In the genomic region with DNA sequence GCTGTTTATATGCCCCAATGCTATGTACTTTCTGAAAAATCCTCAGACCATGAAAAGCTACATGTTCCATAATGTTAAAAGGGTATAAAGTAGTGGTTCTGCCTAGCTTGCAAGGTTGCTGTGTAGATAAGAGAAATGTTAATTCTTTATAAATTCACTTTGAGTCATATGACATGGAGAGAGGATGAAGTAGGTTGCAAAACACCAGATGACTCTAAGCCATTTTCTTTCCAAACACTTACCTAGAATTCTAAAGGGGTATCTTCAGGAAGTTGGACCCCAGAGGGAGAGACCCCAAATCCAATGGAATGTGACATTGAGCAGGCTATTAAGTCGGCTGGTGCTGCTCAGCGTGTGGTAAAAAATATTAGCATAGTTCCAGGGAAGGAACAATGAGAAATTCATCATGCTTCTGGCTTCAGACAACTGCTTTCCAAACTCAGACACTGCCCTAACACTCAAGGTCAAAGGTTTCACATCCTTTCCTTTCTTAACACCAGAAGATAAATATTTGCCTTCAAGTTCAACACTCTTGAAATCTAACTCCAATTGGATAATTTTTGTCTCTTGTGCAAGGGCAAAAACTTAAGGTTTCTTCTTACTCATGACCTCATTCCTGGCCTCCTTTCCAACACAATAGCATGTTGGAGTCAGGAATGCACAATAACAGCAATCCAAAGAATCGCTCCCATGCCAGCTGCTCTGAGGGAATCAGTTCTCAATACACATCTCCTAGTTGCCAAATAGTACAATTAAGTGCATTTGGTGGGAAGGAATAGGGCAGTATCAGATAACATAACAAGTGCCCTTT, we compare ENCODE assay signal across 9 cellular contexts.
A peak's percentile ranks its signal among the peaks of the same experiment; 100 is the strongest.
DNase-seq lines count a peak whose midpoint lies in the region; ATAC-seq and TF ChIP-seq lines count a peak whose summit lies in the region.
"Had no signal": no experiment of that assay in that cellular context is flagged by ENCODE, and none has a peak within 500 bp of the region (broad histone marks: within the 10 kb centered on the region; RNA-seq: fewer than 3 reads in every experiment).

No MANE protein-coding gene starts in this region.

- TF ChIP-seq POLR2A in gastroesophageal sphincter (IDR thresholded peaks at IDR 0.05), result no peak

- intact Hi-C loops in Calu3 (cut with micrococcal nuclease; ENCODE audit: unreplicated experiment), result loop anchor here (1.0 to 5.0 kb wide), 2 partner anchors 22 to 42 kb away; no protein-coding TSS in a partner anchor

- ATAC-seq in WTC11 (peak; percentile 57), gastroesophageal sphincter (peak; percentile 87)

- CTCF ChIA-PET in Calu3 (lab: Charles Lee), result no interaction called here
- CTCF ChIA-PET in WTC11 (lab: Charles Lee), result interaction anchor here (1.3 kb wide), 1 partner anchor 46 kb away, joined by 4 read pairs; no protein-coding TSS in a partner anchor

- H3K36me3 ChIP-seq in gastroesophageal sphincter, result peaks cover 0 to 1% of the 10 kb centered on the region in 2 donors

- no peak for TF ChIP-seq CTCF in Calu3 (IDR thresholded peaks at IDR 0.05; ENCODE audit: unreplicated experiment)
- no peak for TF ChIP-seq CTCF in WTC11 (IDR thresholded peaks at IDR 0.05)
- TF ChIP-seq CTCF in gastroesophageal sphincter (IDR thresholded peaks at IDR 0.05), result no peak
- TF ChIP-seq CTCF in progenitor cell of endocrine pancreas (IDR thresholded peaks at IDR 0.05; ENCODE audit: unreplicated experiment), result no peak

- H3K27ac Mint-ChIP-seq in Calu3 (ENCODE audit: unreplicated experiment) (peak overlapping the region; percentile 84), WTC11 (peak overlapping the region; percentile 42; the same call in 1 of the 2 replicates), progenitor cell of endocrine pancreas (peak overlapping the region; percentile 91)

- peaks cover 21 to 75% (median 23%) of the 10 kb centered on the region in 3 donors for H3K4me1 ChIP-seq in gastroesophageal sphincter

- BruUV-seq in Calu3 (replicated peaks; lab: Mats Ljungman, UMichigan), result no TSS peak

- H3K27me3 ChIP-seq in gastroesophageal sphincter, result no peaks in the 10 kb centered on the region

- H3K9me3 ChIP-seq in gastroesophageal sphincter, result no peaks in the 10 kb centered on the region

- H3K9me3 Mint-ChIP-seq in Calu3 (ENCODE audit: low read depth, unreplicated experiment), result no peaks in the 10 kb centered on the region
- peaks cover 8% of the 10 kb centered on the region for H3K9me3 Mint-ChIP-seq in WTC11
- peaks cover 4% of the 10 kb centered on the region for H3K9me3 Mint-ChIP-seq in progenitor cell of endocrine pancreas (ENCODE audit: low read depth)

- no peak for TF ChIP-seq EP300 in gastroesophageal sphincter (IDR thresholded peaks at IDR 0.05)

- H3K36me3 Mint-ChIP-seq in Calu3 (ENCODE audit: insufficient read depth, unreplicated experiment), result peaks cover 9% of the 10 kb centered on the region
- no peaks in the 10 kb centered on the region for H3K36me3 Mint-ChIP-seq in WTC11
- peaks cover 3% of the 10 kb centered on the region for H3K36me3 Mint-ChIP-seq in progenitor cell of endocrine pancreas (ENCODE audit: insufficient read depth)

- DNase-seq in Calu3 (no peak), WTC11 (ENCODE audit: low spot score) (no peak), progenitor cell of endocrine pancreas (ENCODE audit: low spot score, unreplicated experiment) (no peak), NCI-H524 treated with DMSO at 0.1 percent for 48 hours (lab: John Stamatoyannopoulos, UW) (no peak), NCI-H524 (lab: John Stamatoyannopoulos, UW) (no peak), NCI-H1436 treated with DMSO at 0.1 percent for 48 hours (lab: John Stamatoyannopoulos, UW) (no peak)
- no peak for DNase-seq in stimulated activated CD4-positive, alpha-beta T cell treated with anti-CD3 and anti-CD28 coated beads, Interleukin-4, amount 100 ng/mL, for 1 hour
- DNase-seq: head of caudate nucleus had no signal

- WGBS in gastroesophageal sphincter (ENCODE audit: low coverage in 1 of 2), 2 donors, result 4 to 28% methylated on average over 3 of the region's 3 CpGs

- H3K4me3 ChIP-seq in gastroesophageal sphincter, result no peak overlapping the region

- H3K27me3 Mint-ChIP-seq in Calu3 (ENCODE audit: unreplicated experiment) (no peaks in the 10 kb centered on the region), WTC11 (ENCODE audit: low read depth) (no peaks in the 10 kb centered on the region), progenitor cell of endocrine pancreas (no peaks in the 10 kb centered on the region)

- H3K4me3 Mint-ChIP-seq in Calu3 (ENCODE audit: low read depth, unreplicated experiment) (no peak overlapping the region), WTC11 (no peak overlapping the region), progenitor cell of endocrine pancreas (ENCODE audit: low read depth) (no peak overlapping the region)

- POLR2A ChIA-PET in WTC11 (lab: Charles Lee), result no interaction called here

- H3K4me1 Mint-ChIP-seq in Calu3 (ENCODE audit: low read depth, unreplicated experiment), result peaks cover 18% of the 10 kb centered on the region
- H3K4me1 Mint-ChIP-seq in WTC11, result peaks cover 29% of the 10 kb centered on the region
- H3K4me1 Mint-ChIP-seq in progenitor cell of endocrine pancreas (ENCODE audit: low read depth), result peaks cover 30% of the 10 kb centered on the region

- peak overlapping the region; percentile 62 to 78 (median 72) for H3K27ac ChIP-seq in gastroesophageal sphincter

TF ChIP-seq in WTC11, 78 proteins besides CTCF, POLR2A, EP300 and RAD21:
- TF ChIP-seq, protein P1, sequence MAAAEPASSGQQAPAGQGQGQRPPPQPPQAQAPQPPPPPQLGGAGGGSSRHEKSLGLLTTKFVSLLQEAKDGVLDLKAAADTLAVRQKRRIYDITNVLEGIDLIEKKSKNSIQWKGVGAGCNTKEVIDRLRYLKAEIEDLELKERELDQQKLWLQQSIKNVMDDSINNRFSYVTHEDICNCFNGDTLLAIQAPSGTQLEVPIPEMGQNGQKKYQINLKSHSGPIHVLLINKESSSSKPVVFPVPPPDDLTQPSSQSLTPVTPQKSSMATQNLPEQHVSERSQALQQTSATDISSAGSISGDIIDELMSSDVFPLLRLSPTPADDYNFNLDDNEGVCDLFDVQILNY (CRISPR knock-in tag; IDR thresholded peaks at IDR 0.05), result no peak
- TF ChIP-seq JAZF1 (CRISPR knock-in tag; IDR thresholded peaks at IDR 0.05) (no peak), PREB (CRISPR knock-in tag; IDR thresholded peaks at IDR 0.05; ENCODE audit: borderline replicate concordance) (no peak), ZNF138 (CRISPR knock-in tag; conservative IDR thresholded peaks at IDR 0.05) (no peak), ZNF671 (CRISPR knock-in tag; IDR thresholded peaks at IDR 0.05) (no peak), PRDM15 (CRISPR knock-in tag; IDR thresholded peaks at IDR 0.05) (no peak), MYBL2 (CRISPR knock-in tag; IDR thresholded peaks at IDR 0.05) (no peak)
